8 cellular contexts compared by ENCODE assay signal in genomic region chr7:41045556-41046123, GRCh38.
DNase-seq lines count a peak whose midpoint lies in the region; ATAC-seq, FAIRE-seq and TF ChIP-seq lines count a peak whose summit lies in the region.

No MANE protein-coding gene starts in this region.

- no peak overlapping the region for H3K9ac ChIP-seq in colonic mucosa (ENCODE audit: low read depth in 2 of 2, low read length in 2 of 2)

- peak; percentile 28 for TF ChIP-seq CTCF in GM10266 (IDR thresholded peaks at IDR 0.05; ENCODE audit: control insufficient read depth, insufficient read depth, low read depth, missing control alignments)
- TF ChIP-seq CTCF in colonic mucosa (IDR thresholded peaks at IDR 0.05): no peak
- peak in 1 of 4 donors; percentile 13 for TF ChIP-seq CTCF in pancreas (IDR thresholded peaks at IDR 0.05)
- no peak for TF ChIP-seq CTCF in coronary artery (IDR thresholded peaks at IDR 0.05)

- no peaks in the 10 kb centered on the region for H3K9me3 ChIP-seq in colonic mucosa
- no peaks in the 10 kb centered on the region for H3K9me3 ChIP-seq in pancreas

- FAIRE-seq in pancreas (lab: Jason Lieb, UNC): no peak

- DNase-seq in GM10266 (ENCODE audit: extremely low spot score): no peak
- peak; percentile 92 for DNase-seq in NCI-H2029 treated with DMSO at 0.1 percent for 48 hours (lab: John Stamatoyannopoulos, UW)
- DNase-seq in colonic mucosa: peak; percentile 46
- peak in 2 of 6 donors; percentile 12 to 32 for DNase-seq in pancreas
- DNase-seq in NCI-H1048 (lab: John Stamatoyannopoulos, UW): no peak
- no peak for DNase-seq in nucleus accumbens (lab: John Stamatoyannopoulos, UW)
- no peak for DNase-seq in T-helper 1 cell
- no peak for DNase-seq in coronary artery (ENCODE audit: low spot score)

- H3K36me3 ChIP-seq in colonic mucosa (no peaks in the 10 kb centered on the region), pancreas (no peaks in the 10 kb centered on the region)

- H3K27ac ChIP-seq in colonic mucosa: no peak overlapping the region
- no peak overlapping the region for H3K27ac ChIP-seq in pancreas
- H3K27ac ChIP-seq in coronary artery: no peak overlapping the region

- peak in 3 of 4 donors; percentile 84 to 88 (median 87) for ATAC-seq in pancreas

- intact Hi-C loops in colonic mucosa (cut with DNase I): loop anchor here (10.0 kb wide), 1 partner anchor 59 kb away; no protein-coding TSS in a partner anchor
- intact Hi-C loops in pancreas (cut with DNase I): no loop called here

- H3K4me1 ChIP-seq in colonic mucosa (no peaks in the 10 kb centered on the region), pancreas (no peaks in the 10 kb centered on the region)

- H3K4me3 ChIP-seq in colonic mucosa (no peak overlapping the region), pancreas (no peak overlapping the region), coronary artery (no peak overlapping the region)

- H3K27me3 ChIP-seq in colonic mucosa (no peaks in the 10 kb centered on the region), pancreas (no peaks in the 10 kb centered on the region)

- 40 to 45% methylated on average over 3 of the region's 3 CpGs for WGBS in pancreas, 2 donors

Comparison
In these comparisons a context has a peak if more than half of its experiments do, and no peak if none do; other contexts are left out.
1. DNase-seq: peak in NCI-H2029 treated with DMSO at 0.1 percent for 48 hours (single experiment) and colonic mucosa (single experiment); none in GM10266 (single experiment), NCI-H1048 (single experiment), nucleus accumbens (0 of 56), T-helper 1 cell (0 of 5) and coronary artery (single experiment).